Comparison of ENCODE assay signal across 22 cellular contexts in the genomic region with DNA sequence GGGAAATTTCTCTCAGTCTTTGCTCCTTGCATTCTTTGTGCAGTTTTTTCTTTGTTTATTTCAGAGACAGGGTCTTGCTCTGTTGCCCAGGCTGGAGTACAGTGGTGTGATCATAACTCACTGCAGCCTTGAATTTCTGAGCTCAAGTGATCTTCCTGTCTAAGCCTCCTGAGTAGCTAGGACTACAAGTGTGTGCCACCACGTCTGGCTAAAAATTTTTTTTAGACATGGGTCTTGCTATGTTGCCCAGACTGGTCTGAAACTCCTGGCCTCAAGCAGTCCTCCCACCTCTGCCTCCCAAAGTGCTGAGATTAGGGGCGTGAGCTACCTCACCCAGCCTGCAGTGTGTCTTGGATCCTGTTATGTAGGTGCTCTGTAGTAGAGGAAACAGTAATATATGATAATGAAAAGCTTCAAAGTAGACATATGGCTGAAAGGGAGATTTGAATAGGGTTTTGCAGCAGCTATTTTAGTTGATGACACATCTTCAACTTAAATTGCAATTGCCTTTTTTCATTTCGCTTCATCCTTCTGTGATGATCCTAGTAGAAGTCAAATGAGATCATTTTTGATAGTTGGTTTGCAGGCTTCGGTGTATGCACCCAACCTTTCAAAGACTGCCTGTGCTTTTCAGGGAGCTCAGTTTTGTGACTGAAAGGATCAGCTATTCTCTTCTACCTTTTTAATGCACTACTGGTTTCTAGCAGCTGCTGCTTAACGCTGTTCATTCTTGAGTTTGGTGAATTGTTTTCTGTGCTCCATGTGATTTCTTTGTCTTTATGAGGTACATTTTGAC.
A peak's percentile ranks its signal among the peaks of the same experiment; 100 is the strongest.
DNase-seq lines count a peak whose midpoint lies in the region; ATAC-seq and TF ChIP-seq lines count a peak whose summit lies in the region.
"Had no signal": no experiment of that assay in that cellular context is flagged by ENCODE, and none has a peak within 500 bp of the region (broad histone marks: within the 10 kb centered on the region; RNA-seq: fewer than 3 reads in every experiment).

No MANE protein-coding gene starts in this region.

- H3K4me3 ChIP-seq in aorta (ENCODE audit: low read length in 2 of 2) (no peak overlapping the region), Caco-2 (ENCODE audit: low read depth, low read length) (no peak overlapping the region)
- H3K4me3 ChIP-seq: coronary artery, Peyer's patch, psoas muscle, testis had no signal

- H3K36me3 ChIP-seq in aorta (ENCODE audit: control insufficient read depth in 1 of 2, insufficient read depth in 2 of 2, low read length in 1 of 2): no peaks in the 10 kb centered on the region
- no peaks in the 10 kb centered on the region for H3K36me3 ChIP-seq in Caco-2 (ENCODE audit: control insufficient read depth, insufficient read depth, low read length)
- H3K36me3 ChIP-seq: brain microvascular endothelial cell, Peyer's patch had no signal

- no peaks in the 10 kb centered on the region for H3K27me3 ChIP-seq in aorta (ENCODE audit: control insufficient read depth in 1 of 2, insufficient read depth in 2 of 2, low read length in 1 of 2)
- H3K27me3 ChIP-seq in Caco-2 (replicated peaks; ENCODE audit: control insufficient read depth, insufficient read depth, low read length): no peaks in the 10 kb centered on the region
- H3K27me3 ChIP-seq: brain microvascular endothelial cell, foreskin keratinocyte, Peyer's patch, testis had no signal

- ATAC-seq in GM19468 (IDR thresholded peaks at IDR 0.05; ENCODE audit: extremely low read depth, unreplicated experiment) (peak; percentile 46), aorta (ENCODE audit: low FRiP score) (no peak)
- ATAC-seq: foreskin keratinocyte, psoas muscle had no signal

- BruUV-seq in Caco-2 (replicated peaks; lab: Mats Ljungman, UMichigan): no TSS peak

- CTCF ChIA-PET in Caco-2 (lab: Charles Lee): interaction anchor here (0.7 kb wide), 1 partner anchor 471 kb away, joined by 4 read pairs; no protein-coding TSS in a partner anchor

- TF ChIP-seq CTCF in mesothelial cell of epicardium (IDR thresholded peaks at IDR 0.05; ENCODE audit: unreplicated experiment): no peak
- no peak for TF ChIP-seq CTCF in Caco-2 (IDR thresholded peaks at IDR 0.05; ENCODE audit: insufficient read depth in 1 of 2, low read depth in 1 of 2, low read length in 1 of 2, severe bottlenecking in 1 of 2, unreplicated experiment in 1 of 2)

- H3K4me1 Mint-ChIP-seq in mesothelial cell of epicardium (peaks cover 40% of the 10 kb centered on the region), Caco-2 (ENCODE audit: low read depth, unreplicated experiment) (peaks cover 7% of the 10 kb centered on the region)

- H3K9me3 ChIP-seq in aorta (ENCODE audit: control insufficient read depth, low read length) (no peaks in the 10 kb centered on the region), Caco-2 (no peaks in the 10 kb centered on the region)
- H3K9me3 ChIP-seq: Peyer's patch, psoas muscle, testis had no signal

- H3K36me3 Mint-ChIP-seq in mesothelial cell of epicardium (peaks cover 8% of the 10 kb centered on the region), Caco-2 (ENCODE audit: insufficient read depth, unreplicated experiment) (no peaks in the 10 kb centered on the region)

- H3K4me3 Mint-ChIP-seq in mesothelial cell of epicardium (no peak overlapping the region), Caco-2 (ENCODE audit: unreplicated experiment) (no peak overlapping the region)
- H3K4me3 Mint-ChIP-seq: activated naive CD8-positive, alpha-beta T cell; nephron progenitor cell had no signal

- DNase-seq in NCI-H2107 treated with DMSO at 0.1 percent for 48 hours (lab: John Stamatoyannopoulos, UW; ENCODE audit: unreplicated experiment): peak; percentile 50
- no peak for DNase-seq in NCI-H2107 (lab: John Stamatoyannopoulos, UW)
- peak; percentile 75 for DNase-seq in NCI-H526 treated with DMSO at 0.1 percent for 48 hours (lab: John Stamatoyannopoulos, UW)
- DNase-seq in mesothelial cell of epicardium (ENCODE audit: low spot score in 2 of 2, unreplicated experiment in 2 of 2): no peak
- DNase-seq in aorta: no peak
- DNase-seq in glomerular visceral epithelial cell (ENCODE audit: extremely low spot score): no peak
- no peak for DNase-seq in Caco-2
- DNase-seq: activated CD4-positive, alpha-beta T cell treated with anti-CD3 and anti-CD28 coated beads for 4 hours; activated CD8-positive, alpha-beta memory T cell treated with anti-CD3 and anti-CD28 coated beads, Interleukin-2, amount 50 U/mL, for 48 hours; brain microvascular endothelial cell; C1 segment of cervical spinal cord; foreskin keratinocyte; kidney glomerular epithelial cell; NCI-H2029; nephron progenitor cell; Peyer's patch; psoas muscle; T1000; testis had no signal

- H3K27ac Mint-ChIP-seq in mesothelial cell of epicardium: peak overlapping the region; percentile 55
- H3K27ac Mint-ChIP-seq in Caco-2 (ENCODE audit: unreplicated experiment): no peak overlapping the region
- H3K27ac Mint-ChIP-seq: activated naive CD8-positive, alpha-beta T cell; nephron progenitor cell had no signal

- 89 to 92% methylated on average over 5 of the region's 5 CpGs for WGBS in aorta, 2 donors

- intact Hi-C loops in aorta (cut with DNase I): no loop called here
- intact Hi-C loops in Caco-2 (cut with micrococcal nuclease; ENCODE audit: unreplicated experiment): no loop called here

- no peaks in the 10 kb centered on the region for H3K4me1 ChIP-seq in aorta (ENCODE audit: control insufficient read depth in 1 of 2, insufficient read depth in 2 of 2, low read length in 2 of 2)
- H3K4me1 ChIP-seq in Caco-2: peaks cover 3% of the 10 kb centered on the region; the same call in 1 of the 2 replicates
- H3K4me1 ChIP-seq: foreskin keratinocyte, Peyer's patch, psoas muscle, testis had no signal

- H3K9me3 Mint-ChIP-seq in mesothelial cell of epicardium: peaks cover 4% of the 10 kb centered on the region
- H3K9me3 Mint-ChIP-seq in Caco-2 (ENCODE audit: unreplicated experiment): no peaks in the 10 kb centered on the region
- H3K9me3 Mint-ChIP-seq: nephron progenitor cell had no signal

- POLR2A ChIA-PET in Caco-2 (lab: Charles Lee): no interaction called here

- H3K27me3 Mint-ChIP-seq in mesothelial cell of epicardium (ENCODE audit: low read depth) (no peaks in the 10 kb centered on the region), Caco-2 (ENCODE audit: insufficient read depth, unreplicated experiment) (no peaks in the 10 kb centered on the region)
- H3K27me3 Mint-ChIP-seq: activated naive CD8-positive, alpha-beta T cell had no signal

- no peak overlapping the region for H3K27ac ChIP-seq in aorta (ENCODE audit: low read depth in 1 of 2, low read length in 2 of 2)
- H3K27ac ChIP-seq: brain microvascular endothelial cell, coronary artery, foreskin keratinocyte, Peyer's patch, psoas muscle, testis had no signal

Comparison
In these comparisons a context has a peak if more than half of its experiments do, and no peak if none do; other contexts are left out.
1. DNase-seq: peak in NCI-H2107 treated with DMSO at 0.1 percent for 48 hours (single experiment) and NCI-H526 treated with DMSO at 0.1 percent for 48 hours (single experiment); none in NCI-H2107 (single experiment), mesothelial cell of epicardium (0 of 2), aorta (0 of 2), glomerular visceral epithelial cell (single experiment) and Caco-2 (0 of 2).